Comparison of ENCODE assay signal across 8 cellular contexts in genomic region chr11:67274768-67275605, GRCh38. TPM values are rescaled to one million over a fixed set of nuclear protein-coding genes. Genes with fewer than 3 reads are reported as not detected.
DNase-seq lines count a peak whose midpoint lies in the region; ATAC-seq and TF ChIP-seq lines count a peak whose summit lies in the region.

No MANE protein-coding gene starts in this region.

- H3K27me3 Mint-ChIP-seq in T-cell: no peaks in the 10 kb centered on the region

- H3K36me3 ChIP-seq in BLaER1: peaks cover 77% of the 10 kb centered on the region
- peaks cover 4 to 48% of the 10 kb centered on the region in 2 donors for H3K36me3 ChIP-seq in esophagus (ENCODE audit: control insufficient read depth in 2 of 2, insufficient read depth in 2 of 2, low read length in 1 of 2)
- H3K36me3 ChIP-seq in neutrophil: peaks cover 26% of the 10 kb centered on the region

- DNase-seq in T-cell: peak in 1 of 34 experiments; percentile 2
- DNase-seq in activated gamma-delta T cell (lab: John Stamatoyannopoulos, UW): no peak

- H3K4me1 Mint-ChIP-seq in T-cell: peaks cover 85 to 99% (median 98%) of the 10 kb centered on the region in 3 donors

- H3K9ac ChIP-seq in BLaER1: peak overlapping the region; percentile 100

- H3K4me1 ChIP-seq in BLaER1 (peaks cover 97% of the 10 kb centered on the region), esophagus (ENCODE audit: control insufficient read depth in 2 of 2, insufficient read depth in 2 of 2, low read length in 1 of 2) (peaks cover 23 to 66% of the 10 kb centered on the region in 2 donors), neutrophil (ENCODE audit: control insufficient read depth in 1 of 2, insufficient read depth in 1 of 2, low read depth in 1 of 2, low read length in 1 of 2) (peaks cover 99% of the 10 kb centered on the region in 2 experiments)

- peak overlapping the region; percentile 53 to 99 (median 70) for H3K4me3 Mint-ChIP-seq in T-cell

- H3K4me2 ChIP-seq in BLaER1: peak overlapping the region; percentile 99

- CTCF ChIA-PET in T-cell (lab: Charles Lee): interaction anchor here in 1 of 2 donors (0.6 kb wide), 1 partner anchor 8 kb away, joined by 3 read pairs; no protein-coding TSS in a partner anchor

- no peaks in the 10 kb centered on the region for H3K9me3 Mint-ChIP-seq in T-cell

- peak overlapping the region; percentile 98 to 99 for H3K27ac Mint-ChIP-seq in T-cell

- POLR2A ChIA-PET in T-cell (lab: Charles Lee): no interaction called here

- TF ChIP-seq CTCF in neutrophil (IDR thresholded peaks at IDR 0.05): no peak

- peak overlapping the region; percentile 100 for H3K27ac ChIP-seq in BLaER1
- peak overlapping the region; percentile 57 to 70 for H3K27ac ChIP-seq in esophagus (ENCODE audit: low read depth in 2 of 2, low read length in 1 of 2)
- peak overlapping the region; percentile 99 for H3K27ac ChIP-seq in neutrophil

- peaks cover 24% of the 10 kb centered on the region for H3K36me3 Mint-ChIP-seq in T-cell

- H4K20me1 ChIP-seq in BLaER1: peaks cover 32% of the 10 kb centered on the region

- ATAC-seq in T-cell (replicated peaks in 1 of 4) (no peak), GM21576 (IDR thresholded peaks at IDR 0.05; ENCODE audit: unreplicated experiment) (no peak), HG02610 (IDR thresholded peaks at IDR 0.05; ENCODE audit: unreplicated experiment) (no peak), GM19328 (IDR thresholded peaks at IDR 0.05; ENCODE audit: unreplicated experiment) (no peak)

- H3K4me3 ChIP-seq in BLaER1: peak overlapping the region; percentile 99
- H3K4me3 ChIP-seq in esophagus (ENCODE audit: low read depth in 1 of 2, low read length in 2 of 2): no peak overlapping the region
- peak overlapping the region; percentile 95 to 97 for H3K4me3 ChIP-seq in neutrophil (ENCODE audit: low read depth in 1 of 2, low read length in 1 of 2)

- H3K27me3 ChIP-seq in BLaER1: no peaks in the 10 kb centered on the region
- no peaks in the 10 kb centered on the region for H3K27me3 ChIP-seq in esophagus (ENCODE audit: control insufficient read depth in 1 of 2, insufficient read depth in 2 of 2, low read length in 2 of 2)
- no peaks in the 10 kb centered on the region for H3K27me3 ChIP-seq in neutrophil

- no peaks in the 10 kb centered on the region for H3K9me3 ChIP-seq in BLaER1
- no peaks in the 10 kb centered on the region for H3K9me3 ChIP-seq in esophagus (ENCODE audit: control insufficient read depth in 2 of 2, insufficient read depth in 1 of 2, low read depth in 1 of 2, low read length in 1 of 2)
- no peaks in the 10 kb centered on the region for H3K9me3 ChIP-seq in neutrophil

- 62 to 63% methylated on average over 35 of the region's 35 CpGs for WGBS in esophagus, 2 donors

RNA-seq across cellular contexts. Expression of gene GRK2, which starts 8.7 kb away (rescaled TPM):
- total RNA-seq in T-cell: 100 to 1,000 TPM; 267 to 394 (median 382) TPM
- 10 to 100 TPM; 62.4 to 74.2 TPM for polyA plus RNA-seq in esophagus

RNA-seq across cellular contexts. Expression of gene ANKRD13D, which starts 14.1 kb away (rescaled TPM):
- total RNA-seq in T-cell: 100 to 1,000 TPM; 150 to 249 (median 237) TPM
- polyA plus RNA-seq in esophagus: 10 to 100 TPM; 36.8 to 87.3 TPM

RNA-seq across cellular contexts. Expression of gene SSH3, which starts 28.3 kb away (rescaled TPM):
- 10 to 100 TPM; 11.5 to 30.9 (median 26.7) TPM for total RNA-seq in T-cell
- 10 to 100 TPM; 38.6 to 55.6 TPM for polyA plus RNA-seq in esophagus

Comparison
In these comparisons a context has a peak if more than half of its experiments do, and no peak if none do; other contexts are left out.
1. H3K4me3 ChIP-seq: peak in BLaER1 (single experiment) and neutrophil (2 of 2); none in esophagus (0 of 2).
2. Peak in every context shown above with its lines, with median percentiles within 50 percentile points of each other: H3K27ac ChIP-seq.